Comparison of ENCODE assay signal across 21 cellular contexts in genomic region chr7:107327986-107328569, GRCh38.
A peak's percentile ranks its signal among the peaks of the same experiment; 100 is the strongest.
DNase-seq lines count a peak whose midpoint lies in the region; ATAC-seq and TF ChIP-seq lines count a peak whose summit lies in the region.
"Had no signal": no experiment of that assay in that cellular context is flagged by ENCODE, and none has a peak within 500 bp of the region (broad histone marks: within the 10 kb centered on the region; RNA-seq: fewer than 3 reads in every experiment).

No MANE protein-coding gene starts in this region.

- H3K18ac ChIP-seq in IMR-90 (ENCODE audit: low read depth, low read length): no peak overlapping the region

- no peaks in the 10 kb centered on the region for H3K9me1 ChIP-seq in IMR-90 (ENCODE audit: insufficient read depth, low read length)

- DNase-seq in AG20443 (ENCODE audit: low spot score): peak; percentile 12
- DNase-seq in IMR-90: peak; percentile 51
- DNase-seq in cardiac fibroblast (ENCODE audit: low read depth in 2 of 2): peak; percentile 10 to 28
- DNase-seq in kidney epithelial cell (ENCODE audit: low read depth): peak; percentile 25
- no peak for DNase-seq in NCI-H345 treated with DMSO at 0.1 percent for 48 hours (lab: John Stamatoyannopoulos, UW; ENCODE audit: unreplicated experiment)
- DNase-seq in lower lobe of right lung: no peak
- no peak for DNase-seq in COLO668 (lab: John Stamatoyannopoulos, UW; ENCODE audit: unreplicated experiment)
- DNase-seq: activated naive CD4-positive, alpha-beta T cell treated with Interleukin-2 at 50 U/mL for 16 hours; central memory CD4-positive, alpha-beta T cell; GF-D8; hippocampal formation; NCI-H1105 treated with DMSO at 0.1 percent for 48 hours; NCI-H2227 treated with DMSO at 0.1 percent for 48 hours; OCI-M1; psoas muscle; stimulated activated CD4-positive, alpha-beta T cell treated with anti-CD3 and anti-CD28 coated beads, Interleukin-15, amount 100 ng/mL, for 24 hours; T-cell had no signal

- no peak for TF ChIP-seq RAD21 in IMR-90 (IDR thresholded peaks at IDR 0.05; ENCODE audit: low read length)

- H3K4me3 ChIP-seq in IMR-90 (ENCODE audit: insufficient read depth, low read depth, low read length) (no peak overlapping the region), cardiac fibroblast (replicated peaks in 1 of 2; ENCODE audit: low read depth in 2 of 2, low read length in 2 of 2) (no peak overlapping the region), kidney epithelial cell (ENCODE audit: low read depth, low read length) (no peak overlapping the region), lower lobe of right lung (no peak overlapping the region)
- H3K4me3 ChIP-seq: psoas muscle had no signal

- H3K27ac ChIP-seq in IMR-90 (ENCODE audit: insufficient read depth, low read length) (no peak overlapping the region), lower lobe of right lung (no peak overlapping the region)
- H3K27ac ChIP-seq: C4-2B, psoas muscle had no signal

- no peak overlapping the region for H2BK120ac ChIP-seq in IMR-90 (ENCODE audit: low read depth, low read length)

- in situ Hi-C loops in IMR-90 (cut with MboI; ENCODE audit: low sequenced_read_pairs): no loop called here

- dilution Hi-C loops in IMR-90 (cut with HindIII; ENCODE audit: low sequenced_read_pairs, unreplicated experiment): no loop called here

- intact Hi-C loops in IMR-90 (cut with micrococcal nuclease): no loop called here
- intact Hi-C loops in lower lobe of right lung (cut with DNase I): no loop called here

- H3K36me3 ChIP-seq in IMR-90 (ENCODE audit: control insufficient read depth, insufficient read depth, low read length) (no peaks in the 10 kb centered on the region), kidney epithelial cell (ENCODE audit: control insufficient read depth, insufficient read depth, low read length) (no peaks in the 10 kb centered on the region), lower lobe of right lung (no peaks in the 10 kb centered on the region)

- no peak overlapping the region for H3K23ac ChIP-seq in IMR-90 (ENCODE audit: low read depth, low read length)

- H2AK5ac ChIP-seq in IMR-90 (ENCODE audit: low read depth, low read length): no peak overlapping the region

- no peak overlapping the region for H4K91ac ChIP-seq in IMR-90 (ENCODE audit: insufficient read depth, low read depth, low read length)

- H3K9me3 ChIP-seq in IMR-90 (ENCODE audit: control insufficient read depth, insufficient read depth, low read length) (no peaks in the 10 kb centered on the region), lower lobe of right lung (no peaks in the 10 kb centered on the region)

- no peak overlapping the region for H4K8ac ChIP-seq in IMR-90 (ENCODE audit: low read depth in 2 of 2, low read length in 2 of 2)

- no peaks in the 10 kb centered on the region; a peak in 2 of 4 replicates for H3K79me1 ChIP-seq in IMR-90 (ENCODE audit: low read depth in 1 of 2, low read length in 2 of 2)

- CTCF ChIA-PET in IMR-90 (lab: Yijun Ruan, JAX): no interaction called here

- no peak overlapping the region for H3K4ac ChIP-seq in IMR-90 (ENCODE audit: low read depth, low read length)

- H2BK5ac ChIP-seq in IMR-90 (ENCODE audit: low read depth, low read length, poor library complexity, severe bottlenecking): no peak overlapping the region

- H2BK20ac ChIP-seq in IMR-90 (ENCODE audit: low read depth, low read length): no peak overlapping the region; the same call in 1 of the 2 replicates

- H3K4me2 ChIP-seq in IMR-90 (ENCODE audit: low read depth, low read length): no peak overlapping the region; the same call in 1 of the 2 replicates

- H3K4me1 ChIP-seq in IMR-90 (ENCODE audit: control insufficient read depth, insufficient read depth, low read length) (no peaks in the 10 kb centered on the region), lower lobe of right lung (peaks cover 4% of the 10 kb centered on the region)
- H3K4me1 ChIP-seq: psoas muscle had no signal

- H4K5ac ChIP-seq in IMR-90 (ENCODE audit: low read depth, low read length): no peak overlapping the region

- no peaks in the 10 kb centered on the region for H4K20me1 ChIP-seq in IMR-90 (ENCODE audit: insufficient read depth, low read length)

- no peak overlapping the region for H2AFZ ChIP-seq in IMR-90 (replicated peaks; ENCODE audit: low read length, poor library complexity)

- no peak overlapping the region for H3K56ac ChIP-seq in IMR-90 (ENCODE audit: extremely low read depth, insufficient read depth, low read length)

- H3K14ac ChIP-seq in IMR-90 (replicated peaks; ENCODE audit: low read depth, low read length): peak overlapping the region; percentile 33; the same call in 1 of the 2 replicates

- ATAC-seq in IMR-90 (ENCODE audit: low read depth) (peak; percentile 71), lower lobe of right lung (no peak), HG03025 (IDR thresholded peaks at IDR 0.05; ENCODE audit: low FRiP score, unreplicated experiment) (no peak)
- ATAC-seq: left lobe of liver, psoas muscle, T-cell, WTC11 had no signal

- POLR2A ChIA-PET in IMR-90 (lab: Charles Lee; ENCODE audit: unreplicated experiment): no interaction called here

- no peak for TF ChIP-seq POLR2A in IMR-90 (IDR thresholded peaks at IDR 0.05; ENCODE audit: low read depth, low read length)

- no peak overlapping the region for H2AK9ac ChIP-seq in IMR-90 (replicated peaks; ENCODE audit: low read depth, low read length, poor library complexity)

- H3K9ac ChIP-seq in IMR-90 (ENCODE audit: low read depth, low read length): no peak overlapping the region

- BruUV-seq in IMR-90 (replicated peaks; lab: Mats Ljungman, UMichigan): no TSS peak

- TF ChIP-seq CTCF in IMR-90 (conservative IDR thresholded peaks at IDR 0.05; ENCODE audit: low read depth, low read length) (no peak), cardiac fibroblast (IDR thresholded peaks at IDR 0.05; ENCODE audit: low read depth, low read length) (no peak), kidney epithelial cell (IDR thresholded peaks at IDR 0.05; ENCODE audit: insufficient read depth, low read length, poor library complexity, severe bottlenecking) (no peak), lower lobe of right lung (IDR thresholded peaks at IDR 0.05) (no peak)

- H2BK15ac ChIP-seq in IMR-90 (ENCODE audit: low read depth, low read length): no peak overlapping the region

- H3K27me3 ChIP-seq in IMR-90 (ENCODE audit: control insufficient read depth, insufficient read depth, low read length): no peaks in the 10 kb centered on the region
- no peaks in the 10 kb centered on the region for H3K27me3 ChIP-seq in kidney epithelial cell (ENCODE audit: control insufficient read depth, insufficient read depth, low read length)
- no peaks in the 10 kb centered on the region for H3K27me3 ChIP-seq in lower lobe of right lung (ENCODE audit: low read depth)

TF ChIP-seq in IMR-90, 13 proteins besides CTCF, POLR2A, EP300 and RAD21:
- TF ChIP-seq CEBPB (IDR thresholded peaks at IDR 0.05; ENCODE audit: low read depth, low read length) (no peak), BHLHE40 (IDR thresholded peaks at IDR 0.05; ENCODE audit: low read depth, low read length) (no peak), SMC3 (IDR thresholded peaks at IDR 0.05; ENCODE audit: low read depth, low read length) (no peak), RFX5 (IDR thresholded peaks at IDR 0.05; ENCODE audit: low read depth, low read length) (no peak), RCOR1 (IDR thresholded peaks at IDR 0.05; ENCODE audit: insufficient replicate concordance, low read length) (no peak)

Comparison
In these comparisons a context has a peak if more than half of its experiments do, and no peak if none do; other contexts are left out.
1. DNase-seq: peak in AG20443 (single experiment), IMR-90 (single experiment), cardiac fibroblast (2 of 2) and kidney epithelial cell (single experiment); none in NCI-H345 treated with DMSO at 0.1 percent for 48 hours (single experiment), lower lobe of right lung (single experiment) and COLO668 (single experiment).